21 cellular contexts compared by ENCODE assay signal in the genomic region with DNA sequence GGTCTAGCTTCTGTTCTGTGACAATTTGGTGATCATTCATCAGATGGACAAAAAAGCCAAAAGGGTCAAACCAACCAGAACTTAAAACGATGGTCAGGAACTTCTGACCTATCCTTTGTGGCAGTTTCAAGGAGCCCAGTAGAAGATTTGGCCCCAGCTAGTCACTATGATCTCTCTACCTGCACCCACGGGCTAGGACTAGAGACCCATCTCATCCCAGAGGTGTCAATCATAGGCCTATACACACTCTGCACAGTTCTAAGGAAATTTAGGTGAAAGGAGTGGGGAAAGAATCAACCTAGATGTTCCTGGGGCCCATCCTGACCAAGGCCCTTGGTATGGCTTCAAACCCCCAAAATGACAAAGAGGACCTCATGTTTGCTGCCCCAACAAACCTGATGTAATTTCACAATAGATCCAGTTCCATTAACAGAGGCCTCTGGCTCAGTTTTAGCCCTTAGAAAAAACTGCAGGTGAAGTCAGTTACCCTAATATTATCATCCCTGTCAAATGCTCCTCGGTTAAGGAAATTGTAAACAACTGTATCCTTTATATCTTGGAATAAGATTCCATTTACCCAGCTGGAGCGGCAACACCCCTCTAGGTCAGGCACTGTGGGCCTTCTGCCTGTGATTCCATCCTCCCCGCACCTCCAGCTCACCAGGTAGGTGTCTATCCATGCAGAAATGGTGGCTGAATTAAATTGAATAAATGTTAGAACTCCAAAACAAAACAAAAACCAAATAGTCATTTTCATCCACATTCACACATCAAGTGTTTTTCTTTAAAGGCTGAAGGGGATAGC.
"Had no signal": no experiment of that assay in that cellular context is flagged by ENCODE, and none has a peak within 500 bp of the region (broad histone marks: within the 10 kb centered on the region; RNA-seq: fewer than 3 reads in every experiment).

No MANE protein-coding gene starts in this region.

- H3K4me3 ChIP-seq: gastrocnemius medialis, left lung, mucosa of descending colon, spleen, thoracic aorta had no signal

- DNase-seq: activated CD4-positive, alpha-beta T cell treated with anti-CD3 and anti-CD28 coated beads, Interleukin-2, amount 10 ng/mL, durations not matched to agents 7 days and 5 days; activated CD8-positive, alpha-beta memory T cell treated with anti-CD3 and anti-CD28 coated beads, Interleukin-2, amount 50 U/mL, for 4 hours; activated CD8-positive, alpha-beta T cell treated with anti-CD3 and anti-CD28 coated beads, Interleukin-2, amount 10 ng/mL, durations not matched to agents 7 days and 5 days; activated naive CD4-positive, alpha-beta T cell treated with anti-CD3 and anti-CD28 coated beads for 36 hours; activated naive CD8-positive, alpha-beta T cell treated with anti-CD3 and anti-CD28 coated beads, Interleukin-2, amount 50 U/mL, for 24 hours; activated T-cell treated with anti-CD3 and anti-CD28 coated beads, Interleukin-2, amount 50 U/mL, for 4 hours; anterior cingulate cortex; brain microvascular endothelial cell; central memory CD4-positive, alpha-beta T cell; gastrocnemius medialis; kidney; left lung; mucosa of descending colon; naive B cell; spleen; stimulated activated CD4-positive, alpha-beta T cell treated with anti-CD3 and anti-CD28 coated beads, Interleukin-4, amount 100 ng/mL, for 4 hours; stimulated activated naive B cell treated with anti-CD40 and anti-IgM and Interleukin-4, amounts not matched to agents 10 μg/mL and 1 μg/mL and 100 μg/mL, for 72 hours had no signal

- H3K9me3 ChIP-seq: gastrocnemius medialis, left lung, mucosa of descending colon, neutrophil, spleen, thoracic aorta had no signal

- ATAC-seq: activated CD4-positive, CD25-positive, alpha-beta regulatory T cell treated with anti-CD3 and anti-CD28 coated beads, Interleukin-2, amount 50 U/mL, for 24 hours; activated CD8-positive, alpha-beta T cell treated with anti-CD3 and anti-CD28 coated beads, Interleukin-2, amount 10 ng/mL, durations not matched to agents 7 days and 5 days; activated naive CD8-positive, alpha-beta T cell treated with anti-CD3 and anti-CD28 coated beads, Interleukin-2, amount 50 U/mL, for 24 hours; activated T-cell treated with anti-CD3 and anti-CD28 coated beads, Interleukin-2, amount 50 U/mL, for 4 hours; gastrocnemius medialis; left lung; mucosa of descending colon; stimulated activated naive B cell treated with anti-CD40 and anti-IgM and Interleukin-4, amounts not matched to agents 10 μg/mL and 1 μg/mL and 100 μg/mL, for 72 hours had no signal

- H3K36me3 ChIP-seq: brain microvascular endothelial cell, gastrocnemius medialis, left lung, neutrophil, spleen, thoracic aorta had no signal

- FAIRE-seq: colon, kidney had no signal

- H3K27me3 ChIP-seq: brain microvascular endothelial cell, gastrocnemius medialis, left lung, neutrophil, spleen had no signal

- H3K4me1 ChIP-seq: gastrocnemius medialis had no signal

- H3K27ac ChIP-seq: brain microvascular endothelial cell, left lung, neutrophil, spleen, thoracic aorta had no signal
